Comparison of ENCODE assay signal across 9 cellular contexts in the genomic region with DNA sequence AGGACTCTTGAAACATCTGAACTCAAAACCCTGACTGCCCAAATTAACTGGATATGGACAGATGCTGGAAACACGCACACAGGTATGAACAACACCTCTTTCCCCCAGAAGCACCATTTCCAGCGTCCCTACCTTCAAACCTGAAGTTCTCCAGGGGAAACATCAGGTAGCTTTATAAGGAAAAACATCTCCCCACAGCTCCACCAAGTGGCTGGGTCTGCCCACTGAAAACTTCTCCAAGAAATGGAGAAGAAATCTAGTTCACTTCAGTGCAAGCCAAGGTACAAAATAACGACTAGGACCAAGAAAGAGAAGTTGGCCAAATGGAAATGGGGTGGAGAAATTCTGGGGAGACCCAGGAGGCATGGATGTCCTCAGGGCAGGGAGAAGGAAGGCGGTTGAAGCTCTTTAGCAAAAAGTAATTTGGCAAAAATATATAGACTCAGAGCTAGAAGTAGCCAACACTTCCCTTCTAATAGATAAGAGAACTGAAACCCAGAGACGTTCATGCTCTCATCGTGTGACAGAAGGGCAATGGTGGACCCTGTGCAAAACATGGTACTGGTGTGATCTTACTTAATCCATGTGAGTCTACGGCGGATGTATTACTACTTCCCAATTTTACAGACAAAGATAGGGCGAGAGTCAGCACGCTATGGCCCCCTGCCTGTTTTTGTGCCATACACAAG. TPM values are rescaled to one million over a fixed set of nuclear protein-coding genes. Genes with fewer than 3 reads are reported as not detected.
DNase-seq lines count a peak whose midpoint lies in the region; ATAC-seq, FAIRE-seq and TF ChIP-seq lines count a peak whose summit lies in the region.
"Had no signal": no experiment of that assay in that cellular context is flagged by ENCODE, and none has a peak within 500 bp of the region (broad histone marks: within the 10 kb centered on the region; RNA-seq: fewer than 3 reads in every experiment).

No MANE protein-coding gene starts in this region.

- no peaks in the 10 kb centered on the region for H3K36me3 Mint-ChIP-seq in Calu3 (ENCODE audit: insufficient read depth, unreplicated experiment)

- H3K9me3 Mint-ChIP-seq in Calu3 (ENCODE audit: low read depth, unreplicated experiment) = peaks cover 2% of the 10 kb centered on the region

- H3K27ac Mint-ChIP-seq in Calu3 (ENCODE audit: unreplicated experiment) = no peak overlapping the region

- ATAC-seq in HG03354 (IDR thresholded peaks at IDR 0.05; ENCODE audit: poor library complexity, severe bottlenecking, unreplicated experiment) = no peak

- no peak overlapping the region for H3K4me3 Mint-ChIP-seq in Calu3 (ENCODE audit: low read depth, unreplicated experiment)

- DNase-seq in Calu3 (peak; percentile 64), LoVo (ENCODE audit: low spot score) (peak; percentile 40), T47D (ENCODE audit: low read depth in 1 of 2, low spot score in 1 of 2) (peak; percentile 68 to 77), midbrain (lab: John Stamatoyannopoulos, UW) (peak; percentile 32), NCI-H1930 (lab: John Stamatoyannopoulos, UW) (no peak), NCI-H128 (lab: John Stamatoyannopoulos, UW; ENCODE audit: unreplicated experiment) (no peak), GM19239 (ENCODE audit: insufficient read length, low spot score) (no peak)
- DNase-seq: activated naive CD4-positive, alpha-beta T cell had no signal

- FAIRE-seq in GM19239 (lab: Jason Lieb, UNC) = no peak

- H3K4me1 Mint-ChIP-seq in Calu3 (ENCODE audit: low read depth, unreplicated experiment) = peaks cover 15% of the 10 kb centered on the region

- BruUV-seq in Calu3 (replicated peaks; lab: Mats Ljungman, UMichigan) = no TSS peak

- peak; percentile 69 for TF ChIP-seq CTCF in Calu3 (IDR thresholded peaks at IDR 0.05; ENCODE audit: unreplicated experiment)

- CTCF ChIA-PET in Calu3 (lab: Charles Lee) = interaction anchor here (0.7 to 1.8 kb wide), 10 partner anchors 10 to 729 kb away, joined by 3 to 21 read pairs (median 3); no protein-coding TSS in a partner anchor

- peaks cover 16% of the 10 kb centered on the region for H3K27me3 Mint-ChIP-seq in Calu3 (ENCODE audit: unreplicated experiment)

- intact Hi-C loops in Calu3 (cut with micrococcal nuclease; ENCODE audit: unreplicated experiment) = loop anchor here (1.0 to 5.0 kb wide), 2 partner anchors 58 to 729 kb away; no protein-coding TSS in a partner anchor

- in situ Hi-C loops in T47D (cut with HindIII; ENCODE audit: low pct_unique_long_range_greater_than_20kb, low sequenced_read_pairs) = no loop called here

RNA-seq across cellular contexts. Expression of a gene that starts 10.5 kb away (rescaled TPM):
- 8.0 and 14.3 TPM in 2 replicates for total RNA-seq in Calu3 (2022)

Comparison
In these comparisons a context has a peak if more than half of its experiments do, and no peak if none do; other contexts are left out.
1. DNase-seq: peak in Calu3 (single experiment), LoVo (single experiment), T47D (2 of 2) and midbrain (single experiment); none in NCI-H1930 (0 of 2), NCI-H128 (single experiment) and GM19239 (single experiment).